ENCODE assay signal across 2 cellular contexts in genomic region chr1:228168563-228169270, GRCh38.
A peak's percentile ranks its signal among the peaks of the same experiment; 100 is the strongest.
TF ChIP-seq lines count a peak whose summit lies in the region.

No MANE protein-coding gene starts in this region.

TF ChIP-seq in K562, 482 proteins besides CTCF, POLR2A, EP300 and RAD21:
- TF ChIP-seq LEF1 (IDR thresholded peaks at IDR 0.05) (no peak), CBX1 (IDR thresholded peaks at IDR 0.05; ENCODE audit: low read depth) (no peak), PHF21A (IDR thresholded peaks at IDR 0.05; ENCODE audit: borderline replicate concordance, low read depth) (no peak), CREB1 (IDR thresholded peaks at IDR 0.05) (peak; percentile 50; the same call in 1 of the 2 replicates), CREB1 (CRISPR knock-in tag; IDR thresholded peaks at IDR 0.05) (0 out of 2 replicates have a peak, but pooled peaks have one; percentile 20), JUN (IDR thresholded peaks at IDR 0.05; ENCODE audit: borderline replicate concordance, low read depth, low read length) (peak; percentile 58; the same call in 1 of the 2 replicates), JUN (CRISPR knock-in tag; IDR thresholded peaks at IDR 0.05; ENCODE audit: borderline replicate concordance) (no peak), JUND (IDR thresholded peaks at IDR 0.05; ENCODE audit: borderline replicate concordance, low read depth, low read length) (peak; percentile 77), JUND (tag; IDR thresholded peaks at IDR 0.05; ENCODE audit: borderline replicate concordance, low read depth, low read length) (peak; percentile 53; the same call in 2 of the 3 replicates), DPF2 (IDR thresholded peaks at IDR 0.05) (no peak), SMARCA5 (IDR thresholded peaks at IDR 0.05) (no peak), ATF1 (CRISPR knock-in tag; IDR thresholded peaks at IDR 0.05) (no peak), ATF1 (tag; IDR thresholded peaks at IDR 0.05) (peak; percentile 77), USF1 (CRISPR knock-in tag; IDR thresholded peaks at IDR 0.05) (0 out of 2 replicates have a peak, but pooled peaks have one; percentile 7), ATF3 (IDR thresholded peaks at IDR 0.05) (peak; percentile 97), ATF3 (CRISPR knock-in tag; conservative IDR thresholded peaks at IDR 0.05) (peak; percentile 35; the same call in 1 of the 2 replicates), JUNB (CRISPR knock-in tag; conservative IDR thresholded peaks at IDR 0.05) (peak; percentile 73; the same call in 1 of the 2 replicates), ELF4 (CRISPR knock-in tag; IDR thresholded peaks at IDR 0.05) (no peak), ATF7 (IDR thresholded peaks at IDR 0.05) (peak; percentile 94), KDM4B (IDR thresholded peaks at IDR 0.05; ENCODE audit: borderline replicate concordance in 2 of 2, low read depth in 1 of 2) (no peak), CREM (IDR thresholded peaks at IDR 0.05; ENCODE audit: low read depth) (peak; percentile 67), BRF1 (IDR thresholded peaks at IDR 0.05; ENCODE audit: borderline replicate concordance, extremely low read depth, insufficient read length) (no peak)

TF ChIP-seq in SK-N-SH, 30 proteins besides CTCF, POLR2A, EP300 and RAD21:
- TF ChIP-seq FOXM1 (IDR thresholded peaks at IDR 0.05; ENCODE audit: low read depth) (no peak), MXI1 (IDR thresholded peaks at IDR 0.05; ENCODE audit: low read depth, low read length) (no peak), JUND (IDR thresholded peaks at IDR 0.05) (no peak)
